8 cellular contexts compared by ENCODE assay signal in genomic region chr6:108782231-108783041, GRCh38.
A peak's percentile ranks its signal among the peaks of the same experiment; 100 is the strongest.
DNase-seq lines count a peak whose midpoint lies in the region; ATAC-seq and TF ChIP-seq lines count a peak whose summit lies in the region.

No MANE protein-coding gene starts in this region.

- H3K27me3 ChIP-seq in NT2/D1 (ENCODE audit: insufficient read depth, insufficient read length) = peaks cover 11% of the 10 kb centered on the region

- peak overlapping the region; percentile 44 for H3K9ac ChIP-seq in NT2/D1 (ENCODE audit: insufficient read length, low read depth)

- TF ChIP-seq CTCF in epithelial cell of esophagus (IDR thresholded peaks at IDR 0.05; ENCODE audit: insufficient read depth, low read depth, low read length, missing control alignments) = peak; percentile 87

- peak; percentile 92 for DNase-seq in ELR (ENCODE audit: low read depth)
- peak; percentile 66 for DNase-seq in NT2/D1 (ENCODE audit: low read depth, low spot score)
- peak; percentile 87 for DNase-seq in activated CD8-positive, alpha-beta memory T cell treated with anti-CD3 and anti-CD28 coated beads, Interleukin-2, amount 50 U/mL, for 48 hours
- DNase-seq in epithelial cell of esophagus (ENCODE audit: low read depth) = peak; percentile 95
- DNase-seq in middle frontal gyrus (ENCODE audit: extremely low spot score, low spot score) = peak; percentile 63
- DNase-seq in stimulated activated CD8-positive, alpha-beta memory T cell treated with anti-CD3 and anti-CD28 coated beads, Interleukin-15, amount 100 ng/mL, for 4 hours (ENCODE audit: low read depth in 2 of 2) = peak; percentile 47 to 66
- no peak for DNase-seq in NCI-H510A treated with DMSO at 0.1 percent for 48 hours (lab: John Stamatoyannopoulos, UW)

- H3K9me3 ChIP-seq in NT2/D1 (ENCODE audit: insufficient read depth, low read length) = no peaks in the 10 kb centered on the region

- no peaks in the 10 kb centered on the region for H3K36me3 ChIP-seq in NT2/D1 (ENCODE audit: insufficient read depth, insufficient read length, low read length)

- H3K4me3 ChIP-seq in NT2/D1 (ENCODE audit: insufficient read length, low read depth) (peak overlapping the region; percentile 24), epithelial cell of esophagus (ENCODE audit: low read length) (peak overlapping the region; percentile 57)

- ATAC-seq in HG03460 (IDR thresholded peaks at IDR 0.05; ENCODE audit: unreplicated experiment) = peak; percentile 59

- H3K4me1 ChIP-seq in NT2/D1 (ENCODE audit: insufficient read depth, insufficient read length) = peaks cover 3% of the 10 kb centered on the region
